Comparison of ENCODE assay signal across 10 cellular contexts in the genomic region with DNA sequence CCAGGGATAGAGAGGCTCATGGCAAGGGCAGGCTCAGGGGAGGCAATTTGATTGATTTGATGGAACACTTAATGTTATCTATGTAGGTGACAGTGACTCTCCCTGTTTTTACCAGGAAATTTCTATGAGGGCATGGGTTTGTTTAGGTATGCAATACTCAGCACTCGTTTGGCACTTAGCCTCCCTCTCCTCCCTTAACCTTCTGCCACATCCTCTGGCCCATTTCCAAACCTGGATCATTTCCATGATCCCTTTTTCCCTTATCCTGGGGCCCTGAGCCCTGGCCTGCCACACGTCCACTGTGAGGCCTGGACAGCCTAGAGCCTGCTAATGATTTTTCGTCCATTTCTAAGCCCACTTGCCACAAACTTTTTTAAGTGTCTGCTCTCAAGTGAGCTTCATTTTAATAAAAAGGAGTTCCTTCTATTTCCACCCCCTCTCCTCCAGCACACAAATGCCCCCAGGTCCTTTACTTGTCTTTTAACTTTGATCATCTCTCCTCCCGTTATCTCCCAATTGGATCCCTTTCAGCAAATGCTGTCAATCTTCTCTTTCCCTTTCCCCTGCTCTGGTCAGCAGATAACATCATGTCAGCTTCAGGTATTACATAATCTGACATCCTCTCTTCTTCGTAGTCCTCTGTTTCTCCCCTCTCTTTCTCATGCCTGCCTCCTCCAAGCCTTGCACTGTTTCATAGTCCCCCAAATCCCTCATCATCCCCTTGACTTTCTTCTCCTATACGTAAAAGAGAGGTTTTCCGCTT. TPM values are rescaled to one million over a fixed set of nuclear protein-coding genes. Genes with fewer than 3 reads are reported as not detected.
DNase-seq lines count a peak whose midpoint lies in the region; ATAC-seq, FAIRE-seq and TF ChIP-seq lines count a peak whose summit lies in the region.
"Had no signal": no experiment of that assay in that cellular context is flagged by ENCODE, and none has a peak within 500 bp of the region (broad histone marks: within the 10 kb centered on the region; RNA-seq: fewer than 3 reads in every experiment).

No MANE protein-coding gene starts in this region.

- peak overlapping the region; percentile 3 for H3K27ac ChIP-seq in WERI-Rb-1
- H3K27ac ChIP-seq in right cardiac atrium (ENCODE audit: low read length): peak overlapping the region; percentile 3
- peak overlapping the region; percentile 67 to 72 for H3K27ac ChIP-seq in uterus
- peak overlapping the region in 1 of 2 donors; percentile 18 for H3K27ac ChIP-seq in small intestine (ENCODE audit: low read depth in 1 of 2, low read length in 1 of 2)

- no peak for FAIRE-seq in small intestine (lab: Jason Lieb, UNC)

- no peak overlapping the region for H3K4me3 ChIP-seq in WERI-Rb-1 (ENCODE audit: low read depth, low read length)
- no peak overlapping the region for H3K4me3 ChIP-seq in right cardiac atrium (ENCODE audit: low read length)
- H3K4me3 ChIP-seq in uterus: no peak overlapping the region
- no peak overlapping the region for H3K4me3 ChIP-seq in small intestine (ENCODE audit: low read depth in 1 of 2, low read length in 2 of 2)

- intact Hi-C loops in right cardiac atrium (cut with DNase I): loop anchor here in 1 of 4 donors (5.0 kb wide), 1 partner anchor 35 kb away; no protein-coding TSS in a partner anchor
- intact Hi-C loops in uterus (cut with DNase I; ENCODE audit: low total_unique reads): no loop called here

- ATAC-seq in right cardiac atrium (peak; percentile 63 to 74), T-helper 17 cell (no peak)

- WGBS in right cardiac atrium: 50% methylated on average over 7 of the region's 7 CpGs
- WGBS in small intestine, 3 donors: 62 to 65% (median 64%) methylated on average over 7 of the region's 7 CpGs

- no peaks in the 10 kb centered on the region for H3K9me3 ChIP-seq in WERI-Rb-1 (ENCODE audit: severe bottlenecking)
- H3K9me3 ChIP-seq in right cardiac atrium (ENCODE audit: control insufficient read depth, low read length): no peaks in the 10 kb centered on the region
- no peaks in the 10 kb centered on the region for H3K9me3 ChIP-seq in uterus
- H3K9me3 ChIP-seq in T-helper 17 cell (ENCODE audit: control insufficient read depth, low read length, poor library complexity, severe bottlenecking): no peaks in the 10 kb centered on the region
- H3K9me3 ChIP-seq in small intestine (ENCODE audit: control insufficient read depth, low read depth): no peaks in the 10 kb centered on the region

- H3K27me3 Mint-ChIP-seq in T-helper 17 cell: peaks cover 11% of the 10 kb centered on the region

- H3K27ac Mint-ChIP-seq in T-helper 17 cell: no peak overlapping the region
- H3K27ac Mint-ChIP-seq: activated T-helper 1 cell treated with anti-CD3 and anti-CD28 coated beads, Interleukin-12 subunit alpha, Interleukin-12 subunit beta, Interleukin-2, Interleukin-4 antibody, amounts not matched to agents 30 ng/mL and 10 ng/mL and 1 ng/mL, durations not matched to agents 14 hours and 24 hours and 36 hours had no signal

- H3K36me3 Mint-ChIP-seq in T-helper 17 cell (ENCODE audit: low read depth): no peaks in the 10 kb centered on the region

- H3K4me1 Mint-ChIP-seq in T-helper 17 cell: no peaks in the 10 kb centered on the region

- H3K4me1 ChIP-seq in right cardiac atrium (ENCODE audit: control insufficient read depth, insufficient read depth, low read length) (peaks cover 6% of the 10 kb centered on the region), uterus (peaks cover 13 to 17% of the 10 kb centered on the region in 2 donors), small intestine (ENCODE audit: control insufficient read depth in 2 of 2, insufficient read depth in 1 of 2, low read depth in 1 of 2, low read length in 1 of 2) (peaks cover 5 to 13% of the 10 kb centered on the region in 2 donors)

- no peaks in the 10 kb centered on the region for H3K36me3 ChIP-seq in WERI-Rb-1
- H3K36me3 ChIP-seq in uterus: no peaks in the 10 kb centered on the region
- no peaks in the 10 kb centered on the region for H3K36me3 ChIP-seq in small intestine (ENCODE audit: control insufficient read depth in 2 of 2, insufficient read depth in 2 of 2, low read length in 2 of 2)

- no peak for TF ChIP-seq POLR2A in uterus (IDR thresholded peaks at IDR 0.05)

- TF ChIP-seq CTCF in WERI-Rb-1 (IDR thresholded peaks at IDR 0.05; ENCODE audit: low read depth, low read length): no peak
- TF ChIP-seq CTCF in uterus (IDR thresholded peaks at IDR 0.05): no peak

- DNase-seq in NCI-H510A treated with DMSO at 0.1 percent for 48 hours (lab: John Stamatoyannopoulos, UW) (peak; percentile 26), NCI-H510A (lab: John Stamatoyannopoulos, UW) (no peak), WERI-Rb-1 (no peak), right cardiac atrium (peak in 2 of 3 donors; percentile 24 to 61), uterus (no peak), T-helper 17 cell (no peak), amniotic stem cell (lab: John Stamatoyannopoulos, UW) (no peak), small intestine (no peak)
- DNase-seq: hypothalamus had no signal

- no peak overlapping the region for H3K4me3 Mint-ChIP-seq in T-helper 17 cell
- H3K4me3 Mint-ChIP-seq: activated T-helper 1 cell treated with anti-CD3 and anti-CD28 coated beads, Interleukin-12 subunit alpha, Interleukin-12 subunit beta, Interleukin-2, Interleukin-4 antibody, amounts not matched to agents 30 ng/mL and 10 ng/mL and 1 ng/mL, durations not matched to agents 14 hours and 24 hours and 36 hours had no signal

- H3K27me3 ChIP-seq in WERI-Rb-1 (ENCODE audit: insufficient read depth, low read depth, severe bottlenecking): no peaks in the 10 kb centered on the region
- no peaks in the 10 kb centered on the region for H3K27me3 ChIP-seq in right cardiac atrium (ENCODE audit: control insufficient read depth, insufficient read depth)
- H3K27me3 ChIP-seq in uterus: no peaks in the 10 kb centered on the region
- no peaks in the 10 kb centered on the region for H3K27me3 ChIP-seq in small intestine (ENCODE audit: control insufficient read depth in 2 of 2, insufficient read depth in 2 of 2, low read length in 2 of 2)

RNA-seq across cellular contexts. Expression of gene GADD45A, which starts 37.8 kb away (rescaled TPM):
- total RNA-seq in right cardiac atrium (10 to 100 TPM; 10.5 to 23.3 (median 18.2) TPM), uterus (10 to 100 TPM; 11.1 to 35.6 (median 20.3) TPM), T-helper 17 cell (10 to 100 TPM; 25.4 to 65.6 TPM)
- polyA plus RNA-seq in right cardiac atrium (24.6 TPM), small intestine (10 to 100 TPM; 31.2 to 76.3 (median 64.8) TPM)

Comparison
In these comparisons a context has a peak if more than half of its experiments do, and no peak if none do; other contexts are left out.
1. DNase-seq: peak in NCI-H510A treated with DMSO at 0.1 percent for 48 hours (single experiment) and right cardiac atrium (2 of 3); none in NCI-H510A (single experiment), WERI-Rb-1 (single experiment), uterus (0 of 2), T-helper 17 cell (0 of 3), amniotic stem cell (single experiment) and small intestine (single experiment).